Comparison of ENCODE assay signal across 18 cellular contexts in genomic region chr5:95988094-95988493, GRCh38. TPM values are rescaled to one million over a fixed set of nuclear protein-coding genes. Genes with fewer than 3 reads are reported as not detected.
A peak's percentile ranks its signal among the peaks of the same experiment; 100 is the strongest.
DNase-seq lines count a peak whose midpoint lies in the region; ATAC-seq and TF ChIP-seq lines count a peak whose summit lies in the region.
"Had no signal": no experiment of that assay in that cellular context is flagged by ENCODE, and none has a peak within 500 bp of the region (broad histone marks: within the 10 kb centered on the region; RNA-seq: fewer than 3 reads in every experiment).

No MANE protein-coding gene starts in this region.

- in situ Hi-C loops in IMR-90 (cut with MboI; ENCODE audit: low sequenced_read_pairs): no loop called here

- H4K5ac ChIP-seq in IMR-90 (ENCODE audit: low read depth, low read length): no peak overlapping the region

- H2AK9ac ChIP-seq in IMR-90 (replicated peaks; ENCODE audit: low read depth, low read length, poor library complexity): no peak overlapping the region

- TF ChIP-seq CTCF in IMR-90 (conservative IDR thresholded peaks at IDR 0.05; ENCODE audit: low read depth, low read length) (no peak), dorsolateral prefrontal cortex (IDR thresholded peaks at IDR 0.05 in 54 of 56, conservative IDR thresholded peaks at IDR 0.05 in 2 of 56; ENCODE audit: low read depth in 1 of 56, partially characterized antibody in 56 of 56) (no peak), nephron progenitor cell (IDR thresholded peaks at IDR 0.05) (no peak)
- TF ChIP-seq CTCF in CD8-positive, alpha-beta T cell (IDR thresholded peaks at IDR 0.05): no peak

- H4K91ac ChIP-seq in IMR-90 (ENCODE audit: insufficient read depth, low read depth, low read length): 0 out of 2 replicates have a peak overlapping the region, but pooled peaks have one; percentile 17

- DNase-seq in IMR-90 (no peak), dorsolateral prefrontal cortex (no peak), nephron progenitor cell (no peak), NAMALWA (ENCODE audit: low spot score) (no peak), hypothalamus (lab: John Stamatoyannopoulos, UW) (no peak)
- DNase-seq in activated CD4-positive, alpha-beta T cell treated with anti-CD3 and anti-CD28 coated beads for 1 hour: no peak
- DNase-seq in CD8-positive, alpha-beta T cell: no peak
- DNase-seq: DMS79, HFFc6, Kasumi-1, MG63, NCI-H1092, NCI-H2081 treated with DMSO at 0.1 percent for 48 hours, NCI-H748 treated with DMSO at 0.1 percent for 48 hours had no signal

- no peak overlapping the region for H2AFZ ChIP-seq in IMR-90 (replicated peaks; ENCODE audit: low read length, poor library complexity)

- H3K36me3 ChIP-seq in IMR-90 (ENCODE audit: control insufficient read depth, insufficient read depth, low read length): no peaks in the 10 kb centered on the region
- no peaks in the 10 kb centered on the region for H3K36me3 ChIP-seq in CD8-positive, alpha-beta T cell (ENCODE audit: insufficient read depth, low read length)
- H3K36me3 ChIP-seq: BLaER1 treated with 17β-estradiol and CSF1 and Interleukin-3, amounts not matched to agents 10 nM and 100 nM; MG63 had no signal

- no peak overlapping the region for H2AK5ac ChIP-seq in IMR-90 (ENCODE audit: low read depth, low read length)

- H3K4me2 ChIP-seq in IMR-90 (ENCODE audit: low read depth, low read length): no peak overlapping the region
- H3K4me2 ChIP-seq: BLaER1 treated with 17β-estradiol and CSF1 and Interleukin-3, amounts not matched to agents 10 nM and 100 nM had no signal

- H3K9ac ChIP-seq in IMR-90 (ENCODE audit: low read depth, low read length): no peak overlapping the region
- H3K9ac ChIP-seq: BLaER1 treated with 17β-estradiol and CSF1 and Interleukin-3, amounts not matched to agents 10 nM and 100 nM had no signal

- no peak overlapping the region for H3K4ac ChIP-seq in IMR-90 (ENCODE audit: low read depth, low read length)

- no CpG with 5 or more reads among the region's 4 CpGs for WGBS in IMR-90 (ENCODE audit: extremely low coverage in 2 of 2, insufficient read length in 1 of 2), 2 experiments

- no peaks in the 10 kb centered on the region for H3K79me1 ChIP-seq in IMR-90 (ENCODE audit: low read depth in 1 of 2, low read length in 2 of 2)

- H3K18ac ChIP-seq in IMR-90 (ENCODE audit: low read depth, low read length): no peak overlapping the region

- H3K27me3 ChIP-seq in IMR-90 (ENCODE audit: control insufficient read depth, insufficient read depth, low read length) (no peaks in the 10 kb centered on the region), dorsolateral prefrontal cortex (no peaks in the 10 kb centered on the region)
- H3K27me3 ChIP-seq in CD8-positive, alpha-beta T cell (ENCODE audit: insufficient read depth, low read length): no peaks in the 10 kb centered on the region
- H3K27me3 ChIP-seq: BLaER1 treated with 17β-estradiol and CSF1 and Interleukin-3, amounts not matched to agents 10 nM and 100 nM; MG63 had no signal

- POLR2A ChIA-PET in IMR-90 (lab: Charles Lee; ENCODE audit: unreplicated experiment): no interaction called here
- POLR2A ChIA-PET in CD8-positive, alpha-beta T cell (lab: Charles Lee): interaction anchor here (0.6 kb wide), 1 partner anchor 136 kb away, joined by 3 read pairs; no protein-coding TSS in a partner anchor

- peaks cover 39% of the 10 kb centered on the region for H3K4me1 Mint-ChIP-seq in nephron progenitor cell
- H3K4me1 Mint-ChIP-seq in CD8-positive, alpha-beta T cell (ENCODE audit: low read depth): no peaks in the 10 kb centered on the region
- H3K4me1 Mint-ChIP-seq: IgD-negative memory B cell had no signal

- no peak for TF ChIP-seq RAD21 in IMR-90 (IDR thresholded peaks at IDR 0.05; ENCODE audit: low read length)

- CTCF ChIA-PET in IMR-90 (lab: Yijun Ruan, JAX): no interaction called here
- CTCF ChIA-PET in CD8-positive, alpha-beta T cell (lab: Charles Lee): no interaction called here

- H3K23ac ChIP-seq in IMR-90 (ENCODE audit: low read depth, low read length): no peak overlapping the region

- no peak overlapping the region for H3K4me3 Mint-ChIP-seq in nephron progenitor cell
- no peak overlapping the region for H3K4me3 Mint-ChIP-seq in CD8-positive, alpha-beta T cell
- H3K4me3 Mint-ChIP-seq: HFFc6, IgD-negative memory B cell had no signal

- H2BK15ac ChIP-seq in IMR-90 (ENCODE audit: low read depth, low read length): no peak overlapping the region

- no peak overlapping the region for H3K4me3 ChIP-seq in IMR-90 (ENCODE audit: insufficient read depth, low read depth, low read length)
- no peak overlapping the region for H3K4me3 ChIP-seq in dorsolateral prefrontal cortex
- H3K4me3 ChIP-seq in CD8-positive, alpha-beta T cell (ENCODE audit: low read depth, low read length): no peak overlapping the region
- H3K4me3 ChIP-seq: BLaER1 treated with 17β-estradiol and CSF1 and Interleukin-3, amounts not matched to agents 10 nM and 100 nM; MG63 had no signal

- TF ChIP-seq POLR2A in IMR-90 (IDR thresholded peaks at IDR 0.05; ENCODE audit: low read depth, low read length): no peak

- no peak overlapping the region for H2BK120ac ChIP-seq in IMR-90 (ENCODE audit: low read depth, low read length)

- no peak overlapping the region for H4K8ac ChIP-seq in IMR-90 (ENCODE audit: low read depth in 2 of 2, low read length in 2 of 2)

- H3K14ac ChIP-seq in IMR-90 (replicated peaks; ENCODE audit: low read depth, low read length): no peak overlapping the region

- H3K36me3 Mint-ChIP-seq in nephron progenitor cell (ENCODE audit: low read depth): no peaks in the 10 kb centered on the region
- H3K36me3 Mint-ChIP-seq in CD8-positive, alpha-beta T cell: no peaks in the 10 kb centered on the region
- H3K36me3 Mint-ChIP-seq: IgD-negative memory B cell had no signal

- intact Hi-C loops in IMR-90 (cut with micrococcal nuclease) (no loop called here), dorsolateral prefrontal cortex (cut with DNase I) (no loop called here)
- intact Hi-C loops in CD8-positive, alpha-beta T cell (cut with DNase I, micrococcal nuclease): loop anchor here in 1 of 2 experiments (5.0 kb wide), 1 partner anchor 36 kb away; no protein-coding TSS in a partner anchor

- H2BK20ac ChIP-seq in IMR-90 (ENCODE audit: low read depth, low read length): no peak overlapping the region

- peak overlapping the region; percentile 39 for H3K27ac Mint-ChIP-seq in nephron progenitor cell
- H3K27ac Mint-ChIP-seq in CD8-positive, alpha-beta T cell: no peak overlapping the region
- H3K27ac Mint-ChIP-seq: HFFc6, IgD-negative memory B cell had no signal

- no peak for ATAC-seq in IMR-90 (ENCODE audit: low read depth)
- no peak for ATAC-seq in CD8-positive, alpha-beta T cell
- ATAC-seq: Right ventricle myocardium inferior had no signal

- dilution Hi-C loops in IMR-90 (cut with HindIII; ENCODE audit: low sequenced_read_pairs, unreplicated experiment): no loop called here

- no peak overlapping the region for H2BK5ac ChIP-seq in IMR-90 (ENCODE audit: low read depth, low read length, poor library complexity, severe bottlenecking)

- H3K4me1 ChIP-seq in IMR-90 (ENCODE audit: control insufficient read depth, insufficient read depth, low read length): peaks cover 11% of the 10 kb centered on the region
- H3K4me1 ChIP-seq in CD8-positive, alpha-beta T cell (ENCODE audit: insufficient read depth, low read length): no peaks in the 10 kb centered on the region
- H3K4me1 ChIP-seq: BLaER1 treated with 17β-estradiol and CSF1 and Interleukin-3, amounts not matched to agents 10 nM and 100 nM had no signal

- H3K9me3 Mint-ChIP-seq in nephron progenitor cell: no peaks in the 10 kb centered on the region
- no peaks in the 10 kb centered on the region for H3K9me3 Mint-ChIP-seq in CD8-positive, alpha-beta T cell
- H3K9me3 Mint-ChIP-seq: HFFc6, IgD-negative memory B cell had no signal

- H3K27ac ChIP-seq in IMR-90 (ENCODE audit: insufficient read depth, low read length) (no peak overlapping the region), dorsolateral prefrontal cortex (peak overlapping the region in 44 of 59 donors; percentile 6 to 83 (median 60))
- no peak overlapping the region for H3K27ac ChIP-seq in CD8-positive, alpha-beta T cell (ENCODE audit: low read depth, low read length)
- H3K27ac ChIP-seq: BLaER1 treated with 17β-estradiol and CSF1 and Interleukin-3, amounts not matched to agents 10 nM and 100 nM; HL-60 had no signal

- H3K56ac ChIP-seq in IMR-90 (ENCODE audit: extremely low read depth, insufficient read depth, low read length): no peak overlapping the region

- H3K9me1 ChIP-seq in IMR-90 (ENCODE audit: insufficient read depth, low read length): no peaks in the 10 kb centered on the region

- no TSS peak for BruUV-seq in IMR-90 (replicated peaks; lab: Mats Ljungman, UMichigan)

- no peaks in the 10 kb centered on the region for H4K20me1 ChIP-seq in IMR-90 (ENCODE audit: insufficient read depth, low read length)
- H4K20me1 ChIP-seq: BLaER1 treated with 17β-estradiol and CSF1 and Interleukin-3, amounts not matched to agents 10 nM and 100 nM had no signal

- H3K27me3 Mint-ChIP-seq in nephron progenitor cell (ENCODE audit: low read depth, poor library complexity): no peaks in the 10 kb centered on the region
- H3K27me3 Mint-ChIP-seq in CD8-positive, alpha-beta T cell (ENCODE audit: low read depth): peaks cover 2% of the 10 kb centered on the region
- H3K27me3 Mint-ChIP-seq: IgD-negative memory B cell had no signal

- H3K9me3 ChIP-seq in IMR-90 (ENCODE audit: control insufficient read depth, insufficient read depth, low read length): no peaks in the 10 kb centered on the region
- H3K9me3 ChIP-seq in CD8-positive, alpha-beta T cell (ENCODE audit: low read length): no peaks in the 10 kb centered on the region
- H3K9me3 ChIP-seq: BLaER1 treated with 17β-estradiol and CSF1 and Interleukin-3, amounts not matched to agents 10 nM and 100 nM; MG63 had no signal

TF ChIP-seq in IMR-90, 13 proteins besides CTCF, POLR2A, EP300 and RAD21 (continues in another document):
- TF ChIP-seq BHLHE40 (IDR thresholded peaks at IDR 0.05; ENCODE audit: low read depth, low read length): no peak
- TF ChIP-seq MAZ (IDR thresholded peaks at IDR 0.05; ENCODE audit: borderline replicate concordance, low read depth, low read length): no peak
- no peak for TF ChIP-seq SMC3 (IDR thresholded peaks at IDR 0.05; ENCODE audit: low read depth, low read length)
- TF ChIP-seq RCOR1 (IDR thresholded peaks at IDR 0.05; ENCODE audit: insufficient replicate concordance, low read length): no peak

RNA-seq across cellular contexts. Expression of gene ELL2, which starts 26.4 kb away (rescaled TPM):
- 92.5 and 137 TPM in 2 replicates for total RNA-seq in IMR-90 (2012; rRNA removed)
- 52.4 and 61.4 TPM in 2 replicates for polyA plus RNA-seq in IMR-90 (2012; rRNA removed)
- 16.4 and 21.9 TPM in 2 replicates for polyA plus RNA-seq in IMR-90 (2012; cell fraction: cytosol; rRNA removed)
- polyA plus RNA-seq in IMR-90 (2012; cell fraction: nucleus; rRNA removed; ENCODE audit: low replicate concordance): 23.4 and 161 TPM in 2 replicates
- total RNA-seq in dorsolateral prefrontal cortex: 100 to 1,000 TPM in 33 of 120 experiments, 10 to 100 TPM in 87; 53.4 to 211 (median 88.7) TPM
- 100 to 1,000 TPM; 189 to 200 TPM for total RNA-seq in CD8-positive, alpha-beta T cell

Comparison
In these comparisons a context has a peak if more than half of its experiments do, and no peak if none do; other contexts are left out.
1. H3K27ac ChIP-seq: peak in dorsolateral prefrontal cortex (44 of 59); none in IMR-90 (single experiment) and CD8-positive, alpha-beta T cell (single experiment).